1 cellular context compared by ENCODE assay signal in the genomic region with DNA sequence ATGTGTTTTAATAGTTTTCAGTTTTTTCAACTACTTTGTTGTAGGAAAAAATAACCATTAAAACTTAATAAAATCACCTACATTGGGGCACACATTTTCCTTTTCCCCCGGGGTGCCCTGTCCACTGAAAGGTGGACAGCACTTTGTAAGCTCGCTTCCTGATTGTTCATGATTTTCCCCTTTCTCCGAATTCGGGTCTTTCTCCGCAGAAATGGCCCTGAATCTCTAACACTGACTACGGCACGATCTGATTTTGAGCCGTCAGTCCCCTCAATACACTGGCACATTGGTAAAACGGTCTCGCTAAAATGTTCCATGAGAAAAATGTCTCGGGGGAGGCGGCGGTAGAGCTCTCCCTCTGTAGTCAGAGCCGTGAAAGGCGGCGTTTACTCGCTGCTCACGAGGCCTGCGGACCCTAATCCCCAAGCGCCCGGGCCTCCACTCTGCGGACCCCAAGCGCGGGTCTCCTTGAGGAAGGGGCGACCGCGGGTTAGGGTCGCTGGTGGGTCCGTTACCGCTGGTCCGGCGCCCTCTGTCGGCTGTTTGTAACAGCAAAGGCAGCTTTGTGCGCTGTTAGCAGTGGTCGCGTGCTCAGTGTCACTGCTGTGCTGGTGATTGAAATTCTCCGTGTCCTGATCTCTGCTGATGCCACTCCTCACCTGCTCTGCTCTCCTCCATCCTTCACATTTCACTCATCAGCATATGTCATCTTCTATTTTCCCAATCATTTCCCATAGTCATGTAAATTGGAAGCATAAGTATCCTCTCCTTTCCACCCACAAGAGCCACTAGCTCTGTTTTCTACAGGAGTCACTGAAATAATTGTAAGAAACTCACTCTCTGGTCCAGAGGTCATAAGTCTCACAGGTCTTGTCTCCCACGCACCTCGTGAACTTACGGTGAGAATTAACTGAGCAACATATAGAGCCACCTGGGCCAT.
TF ChIP-seq lines count a peak whose summit lies in the region.

No MANE protein-coding gene starts in this region.

TF ChIP-seq in HepG2, 621 proteins besides CTCF, POLR2A, EP300 and RAD21 (continued from another document and continues in another):
- TF ChIP-seq, protein P1, sequence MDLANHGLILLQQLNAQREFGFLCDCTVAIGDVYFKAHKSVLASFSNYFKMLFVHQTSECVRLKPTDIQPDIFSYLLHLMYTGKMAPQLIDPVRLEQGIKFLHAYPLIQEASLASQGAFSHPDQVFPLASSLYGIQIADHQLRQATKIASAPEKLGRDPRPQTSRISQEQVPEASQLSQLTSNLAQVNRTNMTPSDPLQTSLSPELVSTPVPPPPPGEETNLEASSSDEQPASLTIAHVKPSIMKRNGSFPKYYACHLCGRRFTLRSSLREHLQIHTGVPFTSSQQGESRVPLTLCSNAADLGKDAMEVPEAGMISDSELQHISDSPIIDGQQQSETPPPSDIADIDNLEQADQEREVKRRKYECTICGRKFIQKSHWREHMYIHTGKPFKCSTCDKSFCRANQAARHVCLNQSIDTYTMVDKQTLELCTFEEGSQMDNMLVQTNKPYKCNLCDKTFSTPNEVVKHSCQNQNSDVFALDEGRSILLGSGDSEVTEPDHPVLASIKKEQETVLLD (CRISPR knock-in tag; IDR thresholded peaks at IDR 0.05; ENCODE audit: low read depth): no peak
- TF ChIP-seq, protein P2, sequence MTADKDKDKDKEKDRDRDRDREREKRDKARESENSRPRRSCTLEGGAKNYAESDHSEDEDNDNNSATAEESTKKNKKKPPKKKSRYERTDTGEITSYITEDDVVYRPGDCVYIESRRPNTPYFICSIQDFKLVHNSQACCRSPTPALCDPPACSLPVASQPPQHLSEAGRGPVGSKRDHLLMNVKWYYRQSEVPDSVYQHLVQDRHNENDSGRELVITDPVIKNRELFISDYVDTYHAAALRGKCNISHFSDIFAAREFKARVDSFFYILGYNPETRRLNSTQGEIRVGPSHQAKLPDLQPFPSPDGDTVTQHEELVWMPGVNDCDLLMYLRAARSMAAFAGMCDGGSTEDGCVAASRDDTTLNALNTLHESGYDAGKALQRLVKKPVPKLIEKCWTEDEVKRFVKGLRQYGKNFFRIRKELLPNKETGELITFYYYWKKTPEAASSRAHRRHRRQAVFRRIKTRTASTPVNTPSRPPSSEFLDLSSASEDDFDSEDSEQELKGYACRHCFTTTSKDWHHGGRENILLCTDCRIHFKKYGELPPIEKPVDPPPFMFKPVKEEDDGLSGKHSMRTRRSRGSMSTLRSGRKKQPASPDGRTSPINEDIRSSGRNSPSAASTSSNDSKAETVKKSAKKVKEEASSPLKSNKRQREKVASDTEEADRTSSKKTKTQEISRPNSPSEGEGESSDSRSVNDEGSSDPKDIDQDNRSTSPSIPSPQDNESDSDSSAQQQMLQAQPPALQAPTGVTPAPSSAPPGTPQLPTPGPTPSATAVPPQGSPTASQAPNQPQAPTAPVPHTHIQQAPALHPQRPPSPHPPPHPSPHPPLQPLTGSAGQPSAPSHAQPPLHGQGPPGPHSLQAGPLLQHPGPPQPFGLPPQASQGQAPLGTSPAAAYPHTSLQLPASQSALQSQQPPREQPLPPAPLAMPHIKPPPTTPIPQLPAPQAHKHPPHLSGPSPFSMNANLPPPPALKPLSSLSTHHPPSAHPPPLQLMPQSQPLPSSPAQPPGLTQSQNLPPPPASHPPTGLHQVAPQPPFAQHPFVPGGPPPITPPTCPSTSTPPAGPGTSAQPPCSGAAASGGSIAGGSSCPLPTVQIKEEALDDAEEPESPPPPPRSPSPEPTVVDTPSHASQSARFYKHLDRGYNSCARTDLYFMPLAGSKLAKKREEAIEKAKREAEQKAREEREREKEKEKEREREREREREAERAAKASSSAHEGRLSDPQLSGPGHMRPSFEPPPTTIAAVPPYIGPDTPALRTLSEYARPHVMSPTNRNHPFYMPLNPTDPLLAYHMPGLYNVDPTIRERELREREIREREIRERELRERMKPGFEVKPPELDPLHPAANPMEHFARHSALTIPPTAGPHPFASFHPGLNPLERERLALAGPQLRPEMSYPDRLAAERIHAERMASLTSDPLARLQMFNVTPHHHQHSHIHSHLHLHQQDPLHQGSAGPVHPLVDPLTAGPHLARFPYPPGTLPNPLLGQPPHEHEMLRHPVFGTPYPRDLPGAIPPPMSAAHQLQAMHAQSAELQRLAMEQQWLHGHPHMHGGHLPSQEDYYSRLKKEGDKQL (CRISPR knock-in tag; IDR thresholded peaks at IDR 0.05; ENCODE audit: low read depth): no peak
- TF ChIP-seq STAG1 (CRISPR knock-in tag; IDR thresholded peaks at IDR 0.05): peak; percentile 41
- TF ChIP-seq, protein P3, sequence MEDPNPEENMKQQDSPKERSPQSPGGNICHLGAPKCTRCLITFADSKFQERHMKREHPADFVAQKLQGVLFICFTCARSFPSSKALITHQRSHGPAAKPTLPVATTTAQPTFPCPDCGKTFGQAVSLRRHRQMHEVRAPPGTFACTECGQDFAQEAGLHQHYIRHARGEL (CRISPR knock-in tag; IDR thresholded peaks at IDR 0.05): no peak
- TF ChIP-seq ZNF747 (CRISPR knock-in tag; IDR thresholded peaks at IDR 0.05; ENCODE audit: borderline replicate concordance): no peak
- no peak for TF ChIP-seq ZFP41 (CRISPR knock-in tag; IDR thresholded peaks at IDR 0.05; ENCODE audit: borderline replicate concordance)
- TF ChIP-seq, protein P4, sequence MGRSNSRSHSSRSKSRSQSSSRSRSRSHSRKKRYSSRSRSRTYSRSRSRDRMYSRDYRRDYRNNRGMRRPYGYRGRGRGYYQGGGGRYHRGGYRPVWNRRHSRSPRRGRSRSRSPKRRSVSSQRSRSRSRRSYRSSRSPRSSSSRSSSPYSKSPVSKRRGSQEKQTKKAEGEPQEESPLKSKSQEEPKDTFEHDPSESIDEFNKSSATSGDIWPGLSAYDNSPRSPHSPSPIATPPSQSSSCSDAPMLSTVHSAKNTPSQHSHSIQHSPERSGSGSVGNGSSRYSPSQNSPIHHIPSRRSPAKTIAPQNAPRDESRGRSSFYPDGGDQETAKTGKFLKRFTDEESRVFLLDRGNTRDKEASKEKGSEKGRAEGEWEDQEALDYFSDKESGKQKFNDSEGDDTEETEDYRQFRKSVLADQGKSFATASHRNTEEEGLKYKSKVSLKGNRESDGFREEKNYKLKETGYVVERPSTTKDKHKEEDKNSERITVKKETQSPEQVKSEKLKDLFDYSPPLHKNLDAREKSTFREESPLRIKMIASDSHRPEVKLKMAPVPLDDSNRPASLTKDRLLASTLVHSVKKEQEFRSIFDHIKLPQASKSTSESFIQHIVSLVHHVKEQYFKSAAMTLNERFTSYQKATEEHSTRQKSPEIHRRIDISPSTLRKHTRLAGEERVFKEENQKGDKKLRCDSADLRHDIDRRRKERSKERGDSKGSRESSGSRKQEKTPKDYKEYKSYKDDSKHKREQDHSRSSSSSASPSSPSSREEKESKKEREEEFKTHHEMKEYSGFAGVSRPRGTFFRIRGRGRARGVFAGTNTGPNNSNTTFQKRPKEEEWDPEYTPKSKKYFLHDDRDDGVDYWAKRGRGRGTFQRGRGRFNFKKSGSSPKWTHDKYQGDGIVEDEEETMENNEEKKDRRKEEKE (IDR thresholded peaks at IDR 0.05): no peak
- TF ChIP-seq, protein P5, sequence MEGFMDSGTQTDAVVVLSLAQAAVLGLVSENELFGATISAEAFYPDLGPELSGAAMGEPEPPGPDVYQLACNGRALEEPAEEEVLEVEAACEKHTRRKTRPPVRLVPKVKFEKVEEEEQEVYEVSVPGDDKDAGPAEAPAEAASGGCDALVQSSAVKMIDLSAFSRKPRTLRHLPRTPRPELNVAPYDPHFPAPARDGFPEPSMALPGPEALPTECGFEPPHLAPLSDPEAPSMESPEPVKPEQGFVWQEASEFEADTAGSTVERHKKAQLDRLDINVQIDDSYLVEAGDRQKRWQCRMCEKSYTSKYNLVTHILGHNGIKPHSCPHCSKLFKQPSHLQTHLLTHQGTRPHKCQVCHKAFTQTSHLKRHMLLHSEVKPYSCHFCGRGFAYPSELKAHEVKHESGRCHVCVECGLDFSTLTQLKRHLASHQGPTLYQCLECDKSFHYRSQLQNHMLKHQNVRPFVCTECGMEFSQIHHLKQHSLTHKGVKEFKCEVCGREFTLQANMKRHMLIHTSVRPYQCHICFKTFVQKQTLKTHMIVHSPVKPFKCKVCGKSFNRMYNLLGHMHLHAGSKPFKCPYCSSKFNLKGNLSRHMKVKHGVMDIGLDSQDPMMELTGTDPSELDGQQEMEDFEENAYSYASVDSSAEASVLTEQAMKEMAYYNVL (CRISPR knock-in tag; IDR thresholded peaks at IDR 0.05; ENCODE audit: borderline replicate concordance): no peak
- TF ChIP-seq, protein P6, sequence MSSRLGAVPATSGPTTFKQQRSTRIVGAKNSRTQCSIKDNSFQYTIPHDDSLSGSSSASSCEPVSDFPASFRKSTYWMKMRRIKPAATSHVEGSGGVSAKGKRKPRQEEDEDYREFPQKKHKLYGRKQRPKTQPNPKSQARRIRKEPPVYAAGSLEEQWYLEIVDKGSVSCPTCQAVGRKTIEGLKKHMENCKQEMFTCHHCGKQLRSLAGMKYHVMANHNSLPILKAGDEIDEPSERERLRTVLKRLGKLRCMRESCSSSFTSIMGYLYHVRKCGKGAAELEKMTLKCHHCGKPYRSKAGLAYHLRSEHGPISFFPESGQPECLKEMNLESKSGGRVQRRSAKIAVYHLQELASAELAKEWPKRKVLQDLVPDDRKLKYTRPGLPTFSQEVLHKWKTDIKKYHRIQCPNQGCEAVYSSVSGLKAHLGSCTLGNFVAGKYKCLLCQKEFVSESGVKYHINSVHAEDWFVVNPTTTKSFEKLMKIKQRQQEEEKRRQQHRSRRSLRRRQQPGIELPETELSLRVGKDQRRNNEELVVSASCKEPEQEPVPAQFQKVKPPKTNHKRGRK (CRISPR knock-in tag; IDR thresholded peaks at IDR 0.05): no peak
- TF ChIP-seq, protein P7, sequence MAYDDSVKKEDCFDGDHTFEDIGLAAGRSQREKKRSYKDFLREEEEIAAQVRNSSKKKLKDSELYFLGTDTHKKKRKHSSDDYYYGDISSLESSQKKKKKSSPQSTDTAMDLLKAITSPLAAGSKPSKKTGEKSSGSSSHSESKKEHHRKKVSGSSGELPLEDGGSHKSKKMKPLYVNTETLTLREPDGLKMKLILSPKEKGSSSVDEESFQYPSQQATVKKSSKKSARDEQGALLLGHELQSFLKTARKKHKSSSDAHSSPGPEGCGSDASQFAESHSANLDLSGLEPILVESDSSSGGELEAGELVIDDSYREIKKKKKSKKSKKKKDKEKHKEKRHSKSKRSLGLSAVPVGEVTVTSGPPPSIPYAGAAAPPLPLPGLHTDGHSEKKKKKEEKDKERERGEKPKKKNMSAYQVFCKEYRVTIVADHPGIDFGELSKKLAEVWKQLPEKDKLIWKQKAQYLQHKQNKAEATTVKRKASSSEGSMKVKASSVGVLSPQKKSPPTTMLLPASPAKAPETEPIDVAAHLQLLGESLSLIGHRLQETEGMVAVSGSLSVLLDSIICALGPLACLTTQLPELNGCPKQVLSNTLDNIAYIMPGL (CRISPR knock-in tag; IDR thresholded peaks at IDR 0.05; ENCODE audit: borderline replicate concordance in 1 of 2, low read depth in 1 of 2): peak; percentile 41 to 72; a peak in 3 of 4 replicates
- no peak for TF ChIP-seq ZNF446 (CRISPR knock-in tag; IDR thresholded peaks at IDR 0.05)
- no peak for TF ChIP-seq SALL2 (CRISPR knock-in tag; IDR thresholded peaks at IDR 0.05)
- no peak for TF ChIP-seq ZNF264 (CRISPR knock-in tag; IDR thresholded peaks at IDR 0.05)
- no peak for TF ChIP-seq ZSCAN12 (CRISPR knock-in tag; IDR thresholded peaks at IDR 0.05)
- no peak for TF ChIP-seq ZNF234 (CRISPR knock-in tag; conservative IDR thresholded peaks at IDR 0.05)
- TF ChIP-seq TEAD3 (CRISPR knock-in tag; optimal IDR thresholded peaks at IDR 0.05; ENCODE audit: borderline replicate concordance): peak; percentile 14
- no peak for TF ChIP-seq SMARCC2 (IDR thresholded peaks at IDR 0.05)
- TF ChIP-seq ZNF891 (CRISPR knock-in tag; IDR thresholded peaks at IDR 0.05): 0 out of 2 replicates have a peak, but pooled peaks have one; percentile 27
- TF ChIP-seq, protein P8, sequence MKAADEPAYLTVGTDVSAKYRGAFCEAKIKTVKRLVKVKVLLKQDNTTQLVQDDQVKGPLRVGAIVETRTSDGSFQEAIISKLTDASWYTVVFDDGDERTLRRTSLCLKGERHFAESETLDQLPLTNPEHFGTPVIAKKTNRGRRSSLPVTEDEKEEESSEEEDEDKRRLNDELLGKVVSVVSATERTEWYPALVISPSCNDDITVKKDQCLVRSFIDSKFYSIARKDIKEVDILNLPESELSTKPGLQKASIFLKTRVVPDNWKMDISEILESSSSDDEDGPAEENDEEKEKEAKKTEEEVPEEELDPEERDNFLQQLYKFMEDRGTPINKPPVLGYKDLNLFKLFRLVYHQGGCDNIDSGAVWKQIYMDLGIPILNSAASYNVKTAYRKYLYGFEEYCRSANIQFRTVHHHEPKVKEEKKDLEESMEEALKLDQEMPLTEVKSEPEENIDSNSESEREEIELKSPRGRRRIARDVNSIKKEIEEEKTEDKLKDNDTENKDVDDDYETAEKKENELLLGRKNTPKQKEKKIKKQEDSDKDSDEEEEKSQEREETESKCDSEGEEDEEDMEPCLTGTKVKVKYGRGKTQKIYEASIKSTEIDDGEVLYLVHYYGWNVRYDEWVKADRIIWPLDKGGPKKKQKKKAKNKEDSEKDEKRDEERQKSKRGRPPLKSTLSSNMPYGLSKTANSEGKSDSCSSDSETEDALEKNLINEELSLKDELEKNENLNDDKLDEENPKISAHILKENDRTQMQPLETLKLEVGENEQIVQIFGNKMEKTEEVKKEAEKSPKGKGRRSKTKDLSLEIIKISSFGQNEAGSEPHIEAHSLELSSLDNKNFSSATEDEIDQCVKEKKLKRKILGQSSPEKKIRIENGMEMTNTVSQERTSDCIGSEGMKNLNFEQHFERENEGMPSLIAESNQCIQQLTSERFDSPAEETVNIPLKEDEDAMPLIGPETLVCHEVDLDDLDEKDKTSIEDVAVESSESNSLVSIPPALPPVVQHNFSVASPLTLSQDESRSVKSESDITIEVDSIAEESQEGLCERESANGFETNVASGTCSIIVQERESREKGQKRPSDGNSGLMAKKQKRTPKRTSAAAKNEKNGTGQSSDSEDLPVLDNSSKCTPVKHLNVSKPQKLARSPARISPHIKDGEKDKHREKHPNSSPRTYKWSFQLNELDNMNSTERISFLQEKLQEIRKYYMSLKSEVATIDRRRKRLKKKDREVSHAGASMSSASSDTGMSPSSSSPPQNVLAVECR (CRISPR knock-in tag; IDR thresholded peaks at IDR 0.05; ENCODE audit: borderline replicate concordance): no peak
- TF ChIP-seq SMC3 (IDR thresholded peaks at IDR 0.05; ENCODE audit: low read length): peak; percentile 25; the same call in 1 of the 2 replicates
- no peak for TF ChIP-seq NFATC3 (CRISPR knock-in tag; IDR thresholded peaks at IDR 0.05)
- TF ChIP-seq HNRNPLL (IDR thresholded peaks at IDR 0.05; ENCODE audit: low read depth, low read length, poor library complexity, severe bottlenecking): peak; percentile 39
- TF ChIP-seq, protein P9, sequence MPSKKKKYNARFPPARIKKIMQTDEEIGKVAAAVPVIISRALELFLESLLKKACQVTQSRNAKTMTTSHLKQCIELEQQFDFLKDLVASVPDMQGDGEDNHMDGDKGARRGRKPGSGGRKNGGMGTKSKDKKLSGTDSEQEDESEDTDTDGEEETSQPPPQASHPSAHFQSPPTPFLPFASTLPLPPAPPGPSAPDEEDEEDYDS (CRISPR knock-in tag; IDR thresholded peaks at IDR 0.05): no peak
- TF ChIP-seq PPARG (CRISPR knock-in tag; conservative IDR thresholded peaks at IDR 0.05): no peak
- peak; percentile 67; the same call in 1 of the 2 replicates for TF ChIP-seq KDM2A (CRISPR knock-in tag; IDR thresholded peaks at IDR 0.05; ENCODE audit: borderline replicate concordance, low read depth)
- TF ChIP-seq EED (CRISPR knock-in tag; IDR thresholded peaks at IDR 0.05): no peak
- TF ChIP-seq, protein P10, sequence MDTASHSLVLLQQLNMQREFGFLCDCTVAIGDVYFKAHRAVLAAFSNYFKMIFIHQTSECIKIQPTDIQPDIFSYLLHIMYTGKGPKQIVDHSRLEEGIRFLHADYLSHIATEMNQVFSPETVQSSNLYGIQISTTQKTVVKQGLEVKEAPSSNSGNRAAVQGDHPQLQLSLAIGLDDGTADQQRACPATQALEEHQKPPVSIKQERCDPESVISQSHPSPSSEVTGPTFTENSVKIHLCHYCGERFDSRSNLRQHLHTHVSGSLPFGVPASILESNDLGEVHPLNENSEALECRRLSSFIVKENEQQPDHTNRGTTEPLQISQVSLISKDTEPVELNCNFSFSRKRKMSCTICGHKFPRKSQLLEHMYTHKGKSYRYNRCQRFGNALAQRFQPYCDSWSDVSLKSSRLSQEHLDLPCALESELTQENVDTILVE (CRISPR knock-in tag; IDR thresholded peaks at IDR 0.05): no peak
